In the genomic region with DNA sequence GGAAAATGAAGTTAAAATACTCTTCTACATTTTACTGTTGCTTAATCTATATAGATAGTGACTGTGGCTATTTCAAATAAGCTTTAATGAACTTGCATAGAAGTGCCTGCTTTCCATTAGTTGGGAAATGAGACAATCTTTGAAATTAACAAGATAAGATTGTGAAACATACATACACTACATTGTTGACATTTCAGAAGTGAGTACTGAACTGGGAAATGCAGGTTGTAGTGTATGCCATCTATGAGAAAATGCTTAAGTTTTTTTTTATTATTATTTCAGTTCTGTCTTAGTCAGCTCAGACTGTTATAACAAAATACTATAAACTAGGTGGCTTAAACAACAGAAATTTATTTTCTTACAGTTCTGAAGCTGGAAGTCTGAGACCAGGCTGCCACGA, we compare ENCODE assay signal across 17 cellular contexts. TPM values are rescaled to one million over a fixed set of nuclear protein-coding genes. Genes with fewer than 3 reads are reported as not detected.
DNase-seq lines count a peak whose midpoint lies in the region; ATAC-seq and TF ChIP-seq lines count a peak whose summit lies in the region.
"Had no signal": no experiment of that assay in that cellular context is flagged by ENCODE, and none has a peak within 500 bp of the region (broad histone marks: within the 10 kb centered on the region; RNA-seq: fewer than 3 reads in every experiment).

No MANE protein-coding gene starts in this region.

- no peaks in the 10 kb centered on the region for H3K36me3 Mint-ChIP-seq in activated CD8-positive, alpha-beta T cell treated with anti-CD3 and anti-CD28 coated beads for 36 hours (ENCODE audit: low read depth)
- H3K36me3 Mint-ChIP-seq: CD4-positive, alpha-beta memory T cell had no signal

- TF ChIP-seq CTCF in SK-N-SH (IDR thresholded peaks at IDR 0.05): no peak
- no peak for TF ChIP-seq CTCF in fibroblast of the aortic adventitia (IDR thresholded peaks at IDR 0.05; ENCODE audit: insufficient read depth, low read length)
- TF ChIP-seq CTCF in activated CD8-positive, alpha-beta T cell treated with anti-CD3 and anti-CD28 coated beads for 36 hours (IDR thresholded peaks at IDR 0.05): no peak

- H3K4me3 ChIP-seq in SK-N-SH (ENCODE audit: low read depth in 2 of 2, low read length in 1 of 2) (no peak overlapping the region), fibroblast of the aortic adventitia (ENCODE audit: low read depth, low read length) (no peak overlapping the region)

- no peak for TF ChIP-seq EP300 in SK-N-SH (IDR thresholded peaks at IDR 0.05; ENCODE audit: borderline replicate concordance in 1 of 2, low read depth in 1 of 2, low read length in 1 of 2)

- H4K20me1 ChIP-seq in SK-N-SH (ENCODE audit: insufficient read depth): no peaks in the 10 kb centered on the region

- no peaks in the 10 kb centered on the region for H3K36me3 ChIP-seq in SK-N-SH (replicated peaks in 1 of 2; ENCODE audit: control insufficient read depth in 1 of 2, insufficient read depth in 2 of 2, low read length in 1 of 2)
- H3K36me3 ChIP-seq: BE2C had no signal

- no peak overlapping the region for H2AFZ ChIP-seq in SK-N-SH (ENCODE audit: low read depth)

- no peak for TF ChIP-seq RAD21 in SK-N-SH (IDR thresholded peaks at IDR 0.05; ENCODE audit: low read length)

- H3F3A ChIP-seq in SK-N-SH (replicated peaks; ENCODE audit: insufficient read depth): no peaks in the 10 kb centered on the region

- no peaks in the 10 kb centered on the region for H3K9me3 Mint-ChIP-seq in activated CD8-positive, alpha-beta T cell treated with anti-CD3 and anti-CD28 coated beads for 36 hours
- H3K9me3 Mint-ChIP-seq: CD4-positive, alpha-beta memory T cell had no signal

- CTCF ChIA-PET in SK-N-SH (lab: Yijun Ruan, JAX): interaction anchor here (1.5 to 1.6 kb wide), 2 partner anchors 12 to 16 kb away, joined by 3 to 4 read pairs; no protein-coding TSS in a partner anchor
- CTCF ChIA-PET in activated CD8-positive, alpha-beta T cell treated with anti-CD3 and anti-CD28 coated beads for 36 hours (lab: Charles Lee): no interaction called here

- 50% methylated on average over 1 of the region's 1 CpG for WGBS in SK-N-SH (ENCODE audit: low lambda C conversion rate)

- H3K27me3 ChIP-seq in SK-N-SH (ENCODE audit: insufficient read depth): no peaks in the 10 kb centered on the region
- H3K27me3 ChIP-seq: BE2C had no signal

- H3K9ac ChIP-seq in SK-N-SH: no peak overlapping the region

- no peak for ATAC-seq in SK-N-SH treated with all-trans-retinoic acid at 6 μM for 48 hours
- ATAC-seq in activated CD8-positive, alpha-beta T cell treated with anti-CD3 and anti-CD28 coated beads for 36 hours: no peak
- ATAC-seq: HCT116 had no signal

- no peaks in the 10 kb centered on the region for H3K4me1 Mint-ChIP-seq in activated CD8-positive, alpha-beta T cell treated with anti-CD3 and anti-CD28 coated beads for 36 hours (ENCODE audit: low read depth)
- H3K4me1 Mint-ChIP-seq: CD4-positive, alpha-beta memory T cell had no signal

- intact Hi-C loops in activated CD8-positive, alpha-beta T cell treated with anti-CD3 and anti-CD28 coated beads for 36 hours (cut with micrococcal nuclease): no loop called here

- no peak overlapping the region for H3K4me2 ChIP-seq in SK-N-SH

- H3K4me3 Mint-ChIP-seq in activated CD8-positive, alpha-beta T cell treated with anti-CD3 and anti-CD28 coated beads for 36 hours: no peak overlapping the region
- H3K4me3 Mint-ChIP-seq: CD4-positive, alpha-beta memory T cell had no signal

- POLR2A ChIA-PET in SK-N-SH (lab: Yijun Ruan, JAX): no interaction called here
- POLR2A ChIA-PET in activated CD8-positive, alpha-beta T cell treated with anti-CD3 and anti-CD28 coated beads for 36 hours (lab: Charles Lee): no interaction called here

- DNase-seq in SK-N-SH (no peak), amniotic epithelial cell (ENCODE audit: low read depth) (peak; percentile 39), fibroblast of the aortic adventitia (ENCODE audit: low read depth) (peak; percentile 32), RKO (ENCODE audit: low spot score) (no peak), DMS114 treated with DMSO at 0.1 percent for 48 hours (lab: John Stamatoyannopoulos, UW; ENCODE audit: unreplicated experiment) (no peak), substantia nigra (lab: John Stamatoyannopoulos, UW) (no peak)
- DNase-seq in activated CD8-positive, alpha-beta T cell treated with anti-CD3 and anti-CD28 coated beads for 36 hours: no peak
- DNase-seq: BE2C; CD4-positive, alpha-beta memory T cell; DMS153; DMS79 treated with DMSO at 0.1 percent for 48 hours; GDM1 had no signal

- no peaks in the 10 kb centered on the region for H3K4me1 ChIP-seq in SK-N-SH (ENCODE audit: control insufficient read depth in 1 of 2, insufficient read depth in 2 of 2, low read depth in 1 of 2, low read length in 1 of 2)
- H3K4me1 ChIP-seq: BE2C had no signal

- no peaks in the 10 kb centered on the region for H3K79me2 ChIP-seq in SK-N-SH (ENCODE audit: insufficient read depth)

- no peak overlapping the region for H3K27ac Mint-ChIP-seq in activated CD8-positive, alpha-beta T cell treated with anti-CD3 and anti-CD28 coated beads for 36 hours
- H3K27ac Mint-ChIP-seq: CD4-positive, alpha-beta memory T cell had no signal

- no peaks in the 10 kb centered on the region for H3K9me2 ChIP-seq in SK-N-SH

- no peaks in the 10 kb centered on the region for H3K27me3 Mint-ChIP-seq in activated CD8-positive, alpha-beta T cell treated with anti-CD3 and anti-CD28 coated beads for 36 hours
- H3K27me3 Mint-ChIP-seq: CD4-positive, alpha-beta memory T cell had no signal

- no peaks in the 10 kb centered on the region for H3K9me3 ChIP-seq in SK-N-SH
- H3K9me3 ChIP-seq: BE2C had no signal

- H3K27ac ChIP-seq in SK-N-SH (ENCODE audit: low read depth in 2 of 2, low read length in 1 of 2) (no peak overlapping the region), substantia nigra (ENCODE audit: low read depth, low read length, poor library complexity, severe bottlenecking) (no peak overlapping the region)
- H3K27ac ChIP-seq: 22Rv1, C4-2B, HL-60 had no signal

TF ChIP-seq in SK-N-SH treated with all-trans-retinoic acid at 6 μM for 48 hours, 23 proteins besides CTCF, POLR2A, EP300 and RAD21:
- TF ChIP-seq ISL1 (CRISPR knock-in tag; IDR thresholded peaks at IDR 0.05) (peak; percentile 24; the same call in 1 of the 2 replicates), CSDC2 (CRISPR knock-in tag; IDR thresholded peaks at IDR 0.05) (no peak), ZNF565 (CRISPR knock-in tag; conservative IDR thresholded peaks at IDR 0.05; ENCODE audit: low read depth) (no peak)

TF ChIP-seq in SK-N-SH, 30 proteins besides CTCF, POLR2A, EP300 and RAD21:
- TF ChIP-seq, protein P1, sequence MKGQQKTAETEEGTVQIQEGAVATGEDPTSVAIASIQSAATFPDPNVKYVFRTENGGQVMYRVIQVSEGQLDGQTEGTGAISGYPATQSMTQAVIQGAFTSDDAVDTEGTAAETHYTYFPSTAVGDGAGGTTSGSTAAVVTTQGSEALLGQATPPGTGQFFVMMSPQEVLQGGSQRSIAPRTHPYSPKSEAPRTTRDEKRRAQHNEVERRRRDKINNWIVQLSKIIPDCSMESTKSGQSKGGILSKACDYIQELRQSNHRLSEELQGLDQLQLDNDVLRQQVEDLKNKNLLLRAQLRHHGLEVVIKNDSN (IDR thresholded peaks at IDR 0.05; ENCODE audit: borderline replicate concordance, low read depth): no peak

RNA-seq across cellular contexts. Expression of gene CSTF2T, which starts 49.6 kb away (rescaled TPM):
- 4.3 and 4.6 TPM in 2 replicates for polyA plus RNA-seq in SK-N-SH (2012; rRNA removed)
- polyA plus RNA-seq in SK-N-SH (2012; cell fraction: cytosol; rRNA removed): 4.7 and 5.4 TPM in 2 replicates
- polyA plus RNA-seq in SK-N-SH (2012; cell fraction: nucleus; rRNA removed): 2.4 and 3.3 TPM in 2 replicates
- 19.1 and 29.1 TPM in 2 replicates for total RNA-seq in fibroblast of the aortic adventitia (ENCODE audit: low replicate concordance)
- 10 to 100 TPM; 21.2 to 21.7 TPM for total RNA-seq in activated CD8-positive, alpha-beta T cell treated with anti-CD3 and anti-CD28 coated beads for 36 hours

Comparison
In these comparisons a context has a peak if more than half of its experiments do, and no peak if none do; other contexts are left out.
1. DNase-seq: peak in amniotic epithelial cell (single experiment) and fibroblast of the aortic adventitia (single experiment); none in SK-N-SH (single experiment), activated CD8-positive, alpha-beta T cell treated with anti-CD3 and anti-CD28 coated beads for 36 hours (single experiment), RKO (single experiment), DMS114 treated with DMSO at 0.1 percent for 48 hours (single experiment) and substantia nigra (0 of 49).